ENCODE assay signal across 20 cellular contexts in genomic region chr3:62376906-62377865, GRCh38. TPM values are rescaled to one million over a fixed set of nuclear protein-coding genes. Genes with fewer than 3 reads are reported as not detected.
DNase-seq lines count a peak whose midpoint lies in the region; ATAC-seq and TF ChIP-seq lines count a peak whose summit lies in the region.
"Had no signal": no experiment of that assay in that cellular context is flagged by ENCODE, and none has a peak within 500 bp of the region (broad histone marks: within the 10 kb centered on the region; RNA-seq: fewer than 3 reads in every experiment).

No MANE protein-coding gene starts in this region.

- H3K36me3 ChIP-seq in SK-N-SH (replicated peaks in 1 of 2; ENCODE audit: control insufficient read depth in 1 of 2, insufficient read depth in 2 of 2, low read length in 1 of 2) (no peaks in the 10 kb centered on the region), endodermal cell (ENCODE audit: control insufficient read depth, insufficient read depth, low read length) (no peaks in the 10 kb centered on the region)

- H3K4me1 Mint-ChIP-seq in endodermal cell: peaks cover 24% of the 10 kb centered on the region

- POLR2A ChIA-PET in SK-N-SH (lab: Yijun Ruan, JAX): no interaction called here

- intact Hi-C loops in sciatic nerve (cut with DNase I): no loop called here

- TF ChIP-seq EP300 in SK-N-SH (IDR thresholded peaks at IDR 0.05; ENCODE audit: borderline replicate concordance in 1 of 2, low read depth in 1 of 2, low read length in 1 of 2): no peak

- H3K27me3 Mint-ChIP-seq in endodermal cell (ENCODE audit: insufficient read depth): peaks cover 100% of the 10 kb centered on the region

- WGBS in SK-N-SH (ENCODE audit: low lambda C conversion rate): 92% methylated on average over 46 of the region's 65 CpGs
- 18 to 19% methylated on average over 21 to 65 of the region's 65 CpGs for WGBS in endodermal cell (ENCODE audit: insufficient coverage in 1 of 2, insufficient read length in 1 of 2), 2 experiments

- no peak overlapping the region for H3K9ac ChIP-seq in SK-N-SH
- H3K9ac ChIP-seq in endodermal cell (ENCODE audit: extremely low read depth, low read length, poor library complexity, severe bottlenecking): no peak overlapping the region

- H3K9me3 ChIP-seq in SK-N-SH (no peaks in the 10 kb centered on the region; the same call in 1 of the 2 replicates), endodermal cell (ENCODE audit: control insufficient read depth, low read length) (no peaks in the 10 kb centered on the region)

- ATAC-seq in SK-N-SH treated with all-trans-retinoic acid at 6 μM for 48 hours (no peak), sciatic nerve (peak; percentile 26), HG02970 (IDR thresholded peaks at IDR 0.05; ENCODE audit: low FRiP score, unreplicated experiment) (no peak)
- ATAC-seq: PC-3 had no signal

- H3K36me3 Mint-ChIP-seq in endodermal cell (ENCODE audit: low read depth): no peaks in the 10 kb centered on the region
- H3K36me3 Mint-ChIP-seq: CD4-positive, alpha-beta memory T cell had no signal

- no peak for TF ChIP-seq RAD21 in SK-N-SH (IDR thresholded peaks at IDR 0.05; ENCODE audit: low read length)

- H3K4me2 ChIP-seq in SK-N-SH: no peak overlapping the region

- H3K4me3 Mint-ChIP-seq in endodermal cell: no peak overlapping the region
- H3K4me3 Mint-ChIP-seq: CD4-positive, alpha-beta memory T cell had no signal

- TF ChIP-seq CTCF in SK-N-SH (IDR thresholded peaks at IDR 0.05) (no peak), endodermal cell (conservative IDR thresholded peaks at IDR 0.05) (no peak)

- no peak overlapping the region for H2AFZ ChIP-seq in SK-N-SH (ENCODE audit: low read depth)

- no peak overlapping the region for H3K27ac Mint-ChIP-seq in endodermal cell
- H3K27ac Mint-ChIP-seq: CD4-positive, alpha-beta memory T cell had no signal

- no peaks in the 10 kb centered on the region for H4K20me1 ChIP-seq in SK-N-SH (ENCODE audit: insufficient read depth)

- no peaks in the 10 kb centered on the region for H3K79me2 ChIP-seq in SK-N-SH (ENCODE audit: insufficient read depth)

- H3K4me3 ChIP-seq in SK-N-SH (ENCODE audit: low read depth in 2 of 2, low read length in 1 of 2) (no peak overlapping the region), endodermal cell (ENCODE audit: low read length) (no peak overlapping the region)

- H3F3A ChIP-seq in SK-N-SH (replicated peaks; ENCODE audit: insufficient read depth): no peaks in the 10 kb centered on the region

- CTCF ChIA-PET in SK-N-SH (lab: Yijun Ruan, JAX): interaction anchor here (0.6 to 1.6 kb wide), 3 partner anchors 44 to 341 kb away, joined by 3 to 4 read pairs (median 3); no protein-coding TSS in a partner anchor

- DNase-seq in SK-N-SH (peak; percentile 28), endodermal cell (peak; percentile 80), left kidney (ENCODE audit: low read depth, low spot score) (peak; percentile 28), sciatic nerve (ENCODE audit: low spot score) (no peak), NOMO-1 (lab: John Stamatoyannopoulos, UW; ENCODE audit: unreplicated experiment in 2 of 2) (no peak)
- no peak for DNase-seq in stimulated activated CD4-positive, alpha-beta T cell treated with anti-CD3 and anti-CD28 coated beads, Interleukin-12 subunit alpha, Interleukin-12 subunit beta, amount 100 ng/mL, for 4 hours
- DNase-seq: Calu3; CD4-positive, alpha-beta memory T cell; KBM-7; MV-4-11; NCI-H1417 treated with DMSO at 0.1 percent for 48 hours; NCI-H1930; NCI-H2171 treated with DMSO at 0.1 percent for 48 hours; NCI-H446 treated with DMSO at 0.1 percent for 48 hours; PC-3 had no signal

- H3K27ac ChIP-seq in SK-N-SH (ENCODE audit: low read depth in 2 of 2, low read length in 1 of 2): no peak overlapping the region
- H3K27ac ChIP-seq in endodermal cell (ENCODE audit: low read depth, low read length): no peak overlapping the region
- H3K27ac ChIP-seq: 22Rv1 had no signal

- H3K27me3 ChIP-seq in SK-N-SH (ENCODE audit: insufficient read depth) (peaks cover 84% of the 10 kb centered on the region), endodermal cell (ENCODE audit: control insufficient read depth, insufficient read depth, low read length, poor library complexity, severe bottlenecking) (peaks cover 100% of the 10 kb centered on the region)

- no peaks in the 10 kb centered on the region for H3K9me2 ChIP-seq in SK-N-SH

- no peaks in the 10 kb centered on the region for H3K9me3 Mint-ChIP-seq in endodermal cell

- H3K4me1 ChIP-seq in SK-N-SH (ENCODE audit: control insufficient read depth in 1 of 2, insufficient read depth in 2 of 2, low read depth in 1 of 2, low read length in 1 of 2) (peaks cover 0 to 4% of the 10 kb centered on the region in 2 experiments; a peak in 1 of 4 replicates), endodermal cell (ENCODE audit: control insufficient read depth, insufficient read depth, low read length) (peaks cover 5% of the 10 kb centered on the region)

TF ChIP-seq in SK-N-SH, 30 proteins besides CTCF, POLR2A, EP300 and RAD21 (continues in another document):
- TF ChIP-seq RFX5 (IDR thresholded peaks at IDR 0.05; ENCODE audit: low read length) (no peak), CHD2 (IDR thresholded peaks at IDR 0.05; ENCODE audit: low read length, partially characterized antibody) (no peak), JUND (IDR thresholded peaks at IDR 0.05) (no peak), TEAD4 (IDR thresholded peaks at IDR 0.05; ENCODE audit: borderline replicate concordance, insufficient read depth) (no peak), POLR2AphosphoS5 (IDR thresholded peaks at IDR 0.05; ENCODE audit: low read depth, low read length) (no peak), TAF1 (IDR thresholded peaks at IDR 0.05; ENCODE audit: borderline replicate concordance, low read depth, low read length) (no peak), NFIC (IDR thresholded peaks at IDR 0.05; ENCODE audit: borderline replicate concordance) (no peak)
- TF ChIP-seq, protein P1, sequence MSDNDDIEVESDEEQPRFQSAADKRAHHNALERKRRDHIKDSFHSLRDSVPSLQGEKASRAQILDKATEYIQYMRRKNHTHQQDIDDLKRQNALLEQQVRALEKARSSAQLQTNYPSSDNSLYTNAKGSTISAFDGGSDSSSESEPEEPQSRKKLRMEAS (IDR thresholded peaks at IDR 0.05; ENCODE audit: low read depth): no peak
- TF ChIP-seq, protein P2, sequence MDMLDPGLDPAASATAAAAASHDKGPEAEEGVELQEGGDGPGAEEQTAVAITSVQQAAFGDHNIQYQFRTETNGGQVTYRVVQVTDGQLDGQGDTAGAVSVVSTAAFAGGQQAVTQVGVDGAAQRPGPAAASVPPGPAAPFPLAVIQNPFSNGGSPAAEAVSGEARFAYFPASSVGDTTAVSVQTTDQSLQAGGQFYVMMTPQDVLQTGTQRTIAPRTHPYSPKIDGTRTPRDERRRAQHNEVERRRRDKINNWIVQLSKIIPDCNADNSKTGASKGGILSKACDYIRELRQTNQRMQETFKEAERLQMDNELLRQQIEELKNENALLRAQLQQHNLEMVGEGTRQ (IDR thresholded peaks at IDR 0.05; ENCODE audit: borderline replicate concordance, low read depth, low read length): no peak
- TF ChIP-seq, protein P3, sequence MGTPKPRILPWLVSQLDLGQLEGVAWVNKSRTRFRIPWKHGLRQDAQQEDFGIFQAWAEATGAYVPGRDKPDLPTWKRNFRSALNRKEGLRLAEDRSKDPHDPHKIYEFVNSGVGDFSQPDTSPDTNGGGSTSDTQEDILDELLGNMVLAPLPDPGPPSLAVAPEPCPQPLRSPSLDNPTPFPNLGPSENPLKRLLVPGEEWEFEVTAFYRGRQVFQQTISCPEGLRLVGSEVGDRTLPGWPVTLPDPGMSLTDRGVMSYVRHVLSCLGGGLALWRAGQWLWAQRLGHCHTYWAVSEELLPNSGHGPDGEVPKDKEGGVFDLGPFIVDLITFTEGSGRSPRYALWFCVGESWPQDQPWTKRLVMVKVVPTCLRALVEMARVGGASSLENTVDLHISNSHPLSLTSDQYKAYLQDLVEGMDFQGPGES (IDR thresholded peaks at IDR 0.05; ENCODE audit: low read depth, low read length): no peak

TF ChIP-seq in SK-N-SH treated with all-trans-retinoic acid at 6 μM for 48 hours, 23 proteins besides CTCF, POLR2A, EP300 and RAD21 (continues in another document):
- no peak for TF ChIP-seq ARNTL (CRISPR knock-in tag; IDR thresholded peaks at IDR 0.05; ENCODE audit: borderline replicate concordance, low read depth)
- no peak for TF ChIP-seq ESRRG (CRISPR knock-in tag; IDR thresholded peaks at IDR 0.05)
- TF ChIP-seq SNAI2 (CRISPR knock-in tag; IDR thresholded peaks at IDR 0.05): no peak
- no peak for TF ChIP-seq ZNF8 (CRISPR knock-in tag; IDR thresholded peaks at IDR 0.05)
- TF ChIP-seq ZFP30 (CRISPR knock-in tag; IDR thresholded peaks at IDR 0.05): no peak
- no peak for TF ChIP-seq RARB (CRISPR knock-in tag; IDR thresholded peaks at IDR 0.05)
- TF ChIP-seq PATZ1 (CRISPR knock-in tag; IDR thresholded peaks at IDR 0.05; ENCODE audit: borderline replicate concordance): no peak
- no peak for TF ChIP-seq PPARA (CRISPR knock-in tag; IDR thresholded peaks at IDR 0.05; ENCODE audit: borderline replicate concordance)
- TF ChIP-seq GLIS3 (CRISPR knock-in tag; IDR thresholded peaks at IDR 0.05): no peak

RNA-seq across cellular contexts. Expression of gene FEZF2, which starts 3.8 kb away (rescaled TPM):
- polyA plus RNA-seq in SK-N-SH (2012; rRNA removed): not detected in 2 replicates
- not detected in 2 replicates for polyA plus RNA-seq in SK-N-SH (2012; cell fraction: cytosol; rRNA removed)
- polyA plus RNA-seq in SK-N-SH (2012; cell fraction: nucleus; rRNA removed): not detected in 2 replicates
- total RNA-seq in endodermal cell: not detected
- polyA plus RNA-seq in endodermal cell (2013, experiment 1 of 2): 3.1 TPM
- polyA plus RNA-seq in endodermal cell (2013, experiment 2 of 2): 2.6 TPM
- total RNA-seq in sciatic nerve: not detected
- total RNA-seq: Calu3; CD4-positive, alpha-beta memory T cell; PC-3; SK-MEL-5 had no signal
- polyA plus RNA-seq: BJ; CD4-positive, alpha-beta memory T cell had no signal

Comparison
In these comparisons a context has a peak if more than half of its experiments do, and no peak if none do; other contexts are left out.
1. DNase-seq: peak in SK-N-SH (single experiment), endodermal cell (single experiment) and left kidney (single experiment); none in sciatic nerve (single experiment), stimulated activated CD4-positive, alpha-beta T cell treated with anti-CD3 and anti-CD28 coated beads, Interleukin-12 subunit alpha, Interleukin-12 subunit beta, amount 100 ng/mL, for 4 hours (single experiment) and NOMO-1 (0 of 2).